Comparison of ENCODE assay signal across 32 cellular contexts in the genomic region with DNA sequence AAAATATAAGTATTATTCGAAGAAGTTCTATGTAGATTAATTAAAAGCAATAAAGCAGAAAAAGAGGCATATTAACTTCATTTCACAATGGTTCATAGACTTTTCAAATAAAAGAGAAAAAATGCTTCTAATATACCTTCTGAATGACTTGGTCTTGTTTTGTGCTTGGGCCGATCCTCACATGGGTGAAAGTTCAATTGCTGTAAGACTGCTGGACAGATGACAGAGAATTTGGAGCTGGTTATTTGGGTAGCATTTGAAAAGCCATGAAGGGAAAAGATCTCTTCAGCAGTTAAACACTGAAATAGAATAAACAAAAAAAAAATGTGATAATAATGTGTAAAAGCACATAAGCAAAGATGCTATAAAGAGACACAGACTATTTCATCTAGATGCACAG.
"Had no signal": no experiment of that assay in that cellular context is flagged by ENCODE, and none has a peak within 500 bp of the region (broad histone marks: within the 10 kb centered on the region; RNA-seq: fewer than 3 reads in every experiment).

No MANE protein-coding gene starts in this region.

- H3K27me3 Mint-ChIP-seq: activated CD4-positive, alpha-beta memory T cell treated with anti-CD3 and anti-CD28 coated beads for 36 hours; activated CD8-positive, alpha-beta memory T cell treated with anti-CD3 and anti-CD28 coated beads, Interleukin-2, amount 10 ng/mL, durations not matched to agents 7 days and 5 days; activated naive CD4-positive, alpha-beta T cell treated with anti-CD3 and anti-CD28 coated beads, Interleukin-2, amount 50 U/mL, for 24 hours; activated naive CD8-positive, alpha-beta T cell treated with anti-CD3 and anti-CD28 coated beads for 36 hours; activated naive CD8-positive, alpha-beta T cell treated with anti-CD3 and anti-CD28 coated beads, Interleukin-2, amount 50 U/mL, for 24 hours; effector memory CD8-positive, alpha-beta T cell had no signal

- ATAC-seq: activated CD8-positive, alpha-beta memory T cell treated with anti-CD3 and anti-CD28 coated beads, Interleukin-2, amount 10 ng/mL, durations not matched to agents 7 days and 5 days; activated CD8-positive, alpha-beta T cell treated with anti-CD3 and anti-CD28 coated beads, Interleukin-2, amount 10 ng/mL, durations not matched to agents 7 days and 5 days; activated naive CD8-positive, alpha-beta T cell treated with anti-CD3 and anti-CD28 coated beads, Interleukin-2, amount 50 U/mL, for 24 hours; body of pancreas; effector memory CD8-positive, alpha-beta T cell; foreskin keratinocyte; gastrocnemius medialis; heart left ventricle had no signal

- H3K9me3 ChIP-seq: adrenal gland, body of pancreas, esophagus muscularis mucosa, gastrocnemius medialis, heart left ventricle had no signal

- DNase-seq: activated CD4-positive, alpha-beta memory T cell treated with anti-CD3 and anti-CD28 coated beads for 36 hours; activated CD4-positive, alpha-beta T cell treated with anti-CD3 and anti-CD28 coated beads for 1 hour; activated CD4-positive, alpha-beta T cell treated with anti-CD3 and anti-CD28 coated beads for 4 hours; activated CD4-positive, alpha-beta T cell treated with anti-CD3 and anti-CD28 coated beads, Interleukin-2, amount 50 U/mL, for 1 hour; activated CD4-positive, CD25-positive, alpha-beta regulatory T cell; activated CD8-positive, alpha-beta memory T cell treated with anti-CD3 and anti-CD28 coated beads, Interleukin-2, amount 10 ng/mL, durations not matched to agents 7 days and 5 days; activated CD8-positive, alpha-beta memory T cell treated with anti-CD3 and anti-CD28 coated beads, Interleukin-2, amount 50 U/mL, for 4 hours; activated CD8-positive, alpha-beta T cell treated with anti-CD3 and anti-CD28 coated beads, Interleukin-2, amount 10 ng/mL, durations not matched to agents 7 days and 5 days; activated effector memory CD4-positive, alpha-beta T cell treated with anti-CD3 and anti-CD28 coated beads, Interleukin-2, amount 50 U/mL, for 16 hours; activated naive CD4-positive, alpha-beta T cell treated with anti-CD3 and anti-CD28 coated beads for 36 hours; activated naive CD8-positive, alpha-beta T cell treated with anti-CD3 and anti-CD28 coated beads for 36 hours; activated naive CD8-positive, alpha-beta T cell treated with anti-CD3 and anti-CD28 coated beads, Interleukin-2, amount 50 U/mL, for 24 hours; activated T-cell treated with anti-CD3 and anti-CD28 coated beads, Interleukin-2, amount 50 U/mL, for 1 hour; activated T-cell treated with anti-CD3 and anti-CD28 coated beads, Interleukin-2, amount 50 U/mL, for 48 hours; adrenal gland; amygdala; aorta; body of pancreas; caudate nucleus; cortex of kidney; dermis blood vessel endothelial cell; effector CD4-positive, alpha-beta T cell; effector memory CD8-positive, alpha-beta T cell; foreskin keratinocyte; gastrocnemius medialis; glutamatergic neuron; heart left ventricle; T-helper 2 cell had no signal

- H3K4me1 ChIP-seq: adrenal gland, foreskin keratinocyte, gastrocnemius medialis, heart left ventricle had no signal

- H3K36me3 ChIP-seq: adrenal gland, esophagus muscularis mucosa, gastrocnemius medialis, heart left ventricle had no signal

- H3K4me3 ChIP-seq: adrenal gland, body of pancreas, esophagus muscularis mucosa, gastrocnemius medialis, heart left ventricle had no signal

- H3K27ac Mint-ChIP-seq: activated CD4-positive, alpha-beta memory T cell treated with anti-CD3 and anti-CD28 coated beads for 36 hours; activated CD8-positive, alpha-beta memory T cell treated with anti-CD3 and anti-CD28 coated beads, Interleukin-2, amount 10 ng/mL, durations not matched to agents 7 days and 5 days; activated CD8-positive, alpha-beta T cell treated with anti-CD3 and anti-CD28 coated beads, Interleukin-2, amount 10 ng/mL, durations not matched to agents 7 days and 5 days; activated naive CD4-positive, alpha-beta T cell treated with anti-CD3 and anti-CD28 coated beads for 36 hours; activated naive CD4-positive, alpha-beta T cell treated with anti-CD3 and anti-CD28 coated beads, Interleukin-2, amount 50 U/mL, for 24 hours; activated naive CD8-positive, alpha-beta T cell treated with anti-CD3 and anti-CD28 coated beads for 36 hours; activated naive CD8-positive, alpha-beta T cell treated with anti-CD3 and anti-CD28 coated beads, Interleukin-2, amount 50 U/mL, for 24 hours; activated T-helper 1 cell treated with anti-CD3 and anti-CD28 coated beads, Interleukin-12 subunit alpha, Interleukin-12 subunit beta, Interleukin-2, Interleukin-4 antibody, amounts not matched to agents 30 ng/mL and 10 ng/mL and 1 ng/mL, durations not matched to agents 14 hours and 24 hours and 36 hours; activated T-helper 2 cell treated with anti-CD3 and anti-CD28 coated beads, Interferon-gamma antibody, Interleukin-2, Interleukin-4, amounts not matched to agents 10 μg/mL and 5 μg/mL and 100 μg/mL, durations not matched to agents 14 hours and 24 hours and 36 hours; effector memory CD8-positive, alpha-beta T cell had no signal

- H3K27ac ChIP-seq: adrenal gland, body of pancreas, esophagus muscularis mucosa, foreskin keratinocyte, gastrocnemius medialis, heart left ventricle had no signal

- H3K27me3 ChIP-seq: adrenal gland, body of pancreas, esophagus muscularis mucosa, foreskin keratinocyte, gastrocnemius medialis, heart left ventricle had no signal

- H3K4me1 Mint-ChIP-seq: activated CD8-positive, alpha-beta memory T cell treated with anti-CD3 and anti-CD28 coated beads, Interleukin-2, amount 10 ng/mL, durations not matched to agents 7 days and 5 days had no signal

- H3K4me3 Mint-ChIP-seq: activated CD4-positive, alpha-beta memory T cell treated with anti-CD3 and anti-CD28 coated beads for 36 hours; activated CD8-positive, alpha-beta memory T cell treated with anti-CD3 and anti-CD28 coated beads, Interleukin-2, amount 10 ng/mL, durations not matched to agents 7 days and 5 days; activated CD8-positive, alpha-beta T cell treated with anti-CD3 and anti-CD28 coated beads, Interleukin-2, amount 10 ng/mL, durations not matched to agents 7 days and 5 days; activated naive CD4-positive, alpha-beta T cell treated with anti-CD3 and anti-CD28 coated beads for 36 hours; activated naive CD4-positive, alpha-beta T cell treated with anti-CD3 and anti-CD28 coated beads, Interleukin-2, amount 50 U/mL, for 24 hours; activated naive CD8-positive, alpha-beta T cell treated with anti-CD3 and anti-CD28 coated beads for 36 hours; activated naive CD8-positive, alpha-beta T cell treated with anti-CD3 and anti-CD28 coated beads, Interleukin-2, amount 50 U/mL, for 24 hours; activated T-helper 1 cell treated with anti-CD3 and anti-CD28 coated beads, Interleukin-12 subunit alpha, Interleukin-12 subunit beta, Interleukin-2, Interleukin-4 antibody, amounts not matched to agents 30 ng/mL and 10 ng/mL and 1 ng/mL, durations not matched to agents 14 hours and 24 hours and 36 hours; effector memory CD8-positive, alpha-beta T cell had no signal

- H3K9me3 Mint-ChIP-seq: activated CD4-positive, alpha-beta memory T cell treated with anti-CD3 and anti-CD28 coated beads for 36 hours; activated naive CD4-positive, alpha-beta T cell treated with anti-CD3 and anti-CD28 coated beads for 36 hours; activated naive CD4-positive, alpha-beta T cell treated with anti-CD3 and anti-CD28 coated beads, Interleukin-2, amount 50 U/mL, for 24 hours; activated naive CD8-positive, alpha-beta T cell treated with anti-CD3 and anti-CD28 coated beads for 36 hours; activated naive CD8-positive, alpha-beta T cell treated with anti-CD3 and anti-CD28 coated beads, Interleukin-2, amount 50 U/mL, for 24 hours; activated T-helper 1 cell treated with anti-CD3 and anti-CD28 coated beads, Interleukin-12 subunit alpha, Interleukin-12 subunit beta, Interleukin-2, Interleukin-4 antibody, amounts not matched to agents 30 ng/mL and 10 ng/mL and 1 ng/mL, durations not matched to agents 14 hours and 24 hours and 36 hours; effector memory CD8-positive, alpha-beta T cell had no signal
